Comparison of ENCODE assay signal across 15 cellular contexts in genomic region chr1:76113446-76113845, GRCh38. TPM values are rescaled to one million over a fixed set of nuclear protein-coding genes. Genes with fewer than 3 reads are reported as not detected.
DNase-seq lines count a peak whose midpoint lies in the region; TF ChIP-seq lines count a peak whose summit lies in the region.
"Had no signal": no experiment of that assay in that cellular context is flagged by ENCODE, and none has a peak within 500 bp of the region (broad histone marks: within the 10 kb centered on the region; RNA-seq: fewer than 3 reads in every experiment).

No MANE protein-coding gene starts in this region.

- no peak overlapping the region for H3K4me3 ChIP-seq in HEK293 (ENCODE audit: low read depth, low read length)
- H3K4me3 ChIP-seq: GM23338 had no signal

- CTCF ChIA-PET in HEK293 (lab: Yijun Ruan, JAX), result interaction anchor here (0.7 kb wide), 1 partner anchor 272 kb away, joined by 3 read pairs; no protein-coding TSS in a partner anchor

- POLR2A ChIA-PET in HEK293 (lab: Yijun Ruan, JAX), result interaction anchor here (0.7 kb wide), 1 partner anchor 127 kb away, joined by 4 read pairs; no protein-coding TSS in a partner anchor

- H3K4me1 ChIP-seq in HEK293 (ENCODE audit: control insufficient read depth, insufficient read depth, low read length), result peaks cover 3% of the 10 kb centered on the region; the same call in 1 of the 2 replicates
- H3K4me1 ChIP-seq: Caco-2 had no signal

- TF ChIP-seq CTCF in HEK293 (tag by site-specific recombination; IDR thresholded peaks at IDR 0.05), result no peak

- H3K36me3 ChIP-seq in HEK293 (ENCODE audit: control insufficient read depth in 2 of 2, insufficient read depth in 1 of 2, low read length in 2 of 2), result no peaks in the 10 kb centered on the region

- in situ Hi-C loops in SK-MEL-5 (cut with HindIII; ENCODE audit: low pct_unique_long_range_greater_than_20kb, low sequenced_read_pairs), result no loop called here

- peak; percentile 88 for DNase-seq in SK-MEL-5 (ENCODE audit: low read depth, low spot score)
- DNase-seq in foreskin melanocyte, result peak; percentile 75
- DNase-seq in DMS79 (lab: John Stamatoyannopoulos, UW), result no peak
- DNase-seq in SW 1271 (lab: John Stamatoyannopoulos, UW), result no peak
- no peak for DNase-seq in NCI-H2196 (lab: John Stamatoyannopoulos, UW; ENCODE audit: unreplicated experiment)
- DNase-seq: C1 segment of cervical spinal cord; Caco-2; CD4-positive, alpha-beta memory T cell; DMS153; EL; GDM1; H9; HFFc6 had no signal

- no peak overlapping the region for H3K27ac ChIP-seq in HEK293 (ENCODE audit: extremely low read depth, low read depth, low read length)

- no peaks in the 10 kb centered on the region for H3K9me3 ChIP-seq in HEK293 (ENCODE audit: control insufficient read depth, insufficient read depth, low read depth, low read length)
- H3K9me3 ChIP-seq: Caco-2 had no signal

TF ChIP-seq in HEK293, 187 proteins besides CTCF, POLR2A, EP300 and RAD21:
- TF ChIP-seq BCL11B (tag by site-specific recombination; IDR thresholded peaks at IDR 0.05; ENCODE audit: low read depth), result no peak
- peak; percentile 57 for TF ChIP-seq ATF2 (tag by site-specific recombination; IDR thresholded peaks at IDR 0.05; ENCODE audit: low read depth)
- no peak for TF ChIP-seq ZBTB7A (tag by site-specific recombination; IDR thresholded peaks at IDR 0.05; ENCODE audit: low read depth)
- peak; percentile 35; the same call in 1 of the 2 replicates for TF ChIP-seq ZNF133 (tag by site-specific recombination; IDR thresholded peaks at IDR 0.05)
- TF ChIP-seq ZNF529 (tag by site-specific recombination; IDR thresholded peaks at IDR 0.05; ENCODE audit: insufficient replicate concordance), result no peak

RNA-seq across cellular contexts. Expression of gene ST6GALNAC3, which starts 38.9 kb away (rescaled TPM):
- total RNA-seq in SK-MEL-5 (2014; rRNA removed; shearing (Covaris generic)), result 63.8 and 70.7 TPM in 2 replicates
- 24.3 and 28.8 TPM in 2 replicates for polyA plus RNA-seq in SK-MEL-5 (2015; cell fraction: cytosol; rRNA removed)
- 6.6 and 11.8 TPM in 2 replicates for polyA plus RNA-seq in SK-MEL-5 (2015; cell fraction: nucleus; rRNA removed)

Comparison
In these comparisons a context has a peak if more than half of its experiments do, and no peak if none do; other contexts are left out.
1. DNase-seq: peak in SK-MEL-5 (single experiment) and foreskin melanocyte (single experiment); none in DMS79 (single experiment), SW 1271 (0 of 2) and NCI-H2196 (single experiment).